Comparison of ENCODE assay signal across 1 cellular context in genomic region chr19:31725051-31725450, GRCh38.
TF ChIP-seq lines count a peak whose summit lies in the region.

No MANE protein-coding gene starts in this region.

TF ChIP-seq in GM23338, 12 proteins besides CTCF, POLR2A, EP300 and RAD21 (continued from another document):
- TF ChIP-seq ZNF462 (CRISPR knock-in tag; IDR thresholded peaks at IDR 0.05), result no peak
- TF ChIP-seq ZNF331 (CRISPR knock-in tag; IDR thresholded peaks at IDR 0.05; ENCODE audit: low read depth), result no peak
- no peak for TF ChIP-seq JUNB (IDR thresholded peaks at IDR 0.05; ENCODE audit: unreplicated experiment)
- no peak for TF ChIP-seq NANOG (IDR thresholded peaks at IDR 0.05; ENCODE audit: borderline replicate concordance)
- no peak for TF ChIP-seq ZNF114 (CRISPR knock-in tag; IDR thresholded peaks at IDR 0.05)
